Comparison of ENCODE assay signal across 1 cellular context in genomic region chr1:153122831-153123421, GRCh38.
TF ChIP-seq lines count a peak whose summit lies in the region.

No MANE protein-coding gene starts in this region.

TF ChIP-seq in HepG2, 621 proteins besides CTCF, POLR2A, EP300 and RAD21:
- no peak for TF ChIP-seq FOXM1 (CRISPR knock-in tag; IDR thresholded peaks at IDR 0.05)
- TF ChIP-seq ZFP36 (IDR thresholded peaks at IDR 0.05; ENCODE audit: borderline replicate concordance, low read depth, low read length, partially characterized antibody) = no peak
- no peak for TF ChIP-seq ZNF30 (CRISPR knock-in tag; IDR thresholded peaks at IDR 0.05)
- no peak for TF ChIP-seq ZNF720 (CRISPR knock-in tag; IDR thresholded peaks at IDR 0.05)
- no peak for TF ChIP-seq ZNF562 (CRISPR knock-in tag; IDR thresholded peaks at IDR 0.05; ENCODE audit: borderline replicate concordance)
- TF ChIP-seq RFX5 (IDR thresholded peaks at IDR 0.05; ENCODE audit: low read depth, low read length) = no peak
- no peak for TF ChIP-seq THAP7 (CRISPR knock-in tag; IDR thresholded peaks at IDR 0.05)
- TF ChIP-seq MAZ (IDR thresholded peaks at IDR 0.05; ENCODE audit: borderline replicate concordance, low read depth, low read length) = no peak
- no peak for TF ChIP-seq MAZ (CRISPR knock-in tag; IDR thresholded peaks at IDR 0.05; ENCODE audit: low read depth)
- no peak for TF ChIP-seq FOXA3 (CRISPR knock-in tag; IDR thresholded peaks at IDR 0.05)
- TF ChIP-seq RERE (CRISPR knock-in tag; IDR thresholded peaks at IDR 0.05; ENCODE audit: low read depth) = no peak
- no peak for TF ChIP-seq ZNF281 (CRISPR knock-in tag; IDR thresholded peaks at IDR 0.05; ENCODE audit: borderline replicate concordance)
- no peak for TF ChIP-seq ZNF224 (CRISPR knock-in tag; IDR thresholded peaks at IDR 0.05)
